Comparison of ENCODE assay signal across 8 cellular contexts in the genomic region with DNA sequence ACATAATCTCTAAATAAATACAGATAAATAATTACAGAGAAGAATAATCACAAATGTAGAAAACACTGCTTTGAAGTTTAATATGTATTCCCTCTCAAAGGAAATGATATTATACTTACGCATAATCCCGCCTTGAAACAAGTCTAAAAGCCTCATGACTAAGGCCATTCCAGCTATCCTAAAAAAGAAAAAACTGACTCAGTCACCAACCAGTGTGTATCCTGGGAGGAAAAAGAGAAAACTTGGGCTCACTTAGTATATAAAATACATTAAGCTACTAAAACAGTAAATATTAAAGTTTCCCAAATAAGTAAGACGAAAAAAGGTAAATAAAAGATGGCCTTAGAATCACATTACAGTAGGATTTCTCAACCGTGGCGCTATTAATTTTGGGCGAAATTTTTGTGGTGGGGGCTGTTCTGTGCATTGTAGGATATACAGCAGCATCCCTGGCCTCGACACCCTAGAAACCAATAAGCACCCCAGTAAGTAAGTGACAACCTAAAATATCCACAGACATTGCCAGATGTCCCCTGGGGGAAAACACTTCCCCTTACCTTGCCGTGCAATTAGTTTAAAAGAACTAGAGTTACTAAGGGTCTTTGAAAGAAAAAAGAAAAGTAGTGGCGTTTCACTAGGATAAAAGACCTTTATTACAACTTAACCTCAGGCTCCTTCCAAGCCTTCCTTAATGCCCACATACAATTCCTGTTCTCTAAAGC. TPM values are rescaled to one million over a fixed set of nuclear protein-coding genes. Genes with fewer than 3 reads are reported as not detected.
DNase-seq lines count a peak whose midpoint lies in the region; ATAC-seq and TF ChIP-seq lines count a peak whose summit lies in the region.

No MANE protein-coding gene starts in this region.

- peaks cover 25 to 34% of the 10 kb centered on the region in 2 donors for H3K4me1 Mint-ChIP-seq in natural killer cell treated with Interleukin-12 subunit alpha and Interleukin-12 subunit beta and Interleukin-15 and Interleukin-18, amount 100 ng/mL, for 72 hours (ENCODE audit: low read depth in 2 of 2)

- no peaks in the 10 kb centered on the region for H3K27me3 ChIP-seq in BJ (ENCODE audit: control insufficient read depth, insufficient read depth, low read length)
- H3K27me3 ChIP-seq in MG63, result no peaks in the 10 kb centered on the region

- H3K36me3 ChIP-seq in BJ (ENCODE audit: control insufficient read depth, insufficient read depth, low read length), result peaks cover 20% of the 10 kb centered on the region
- peaks cover 59% of the 10 kb centered on the region for H3K36me3 ChIP-seq in MG63

- no peaks in the 10 kb centered on the region for H3K27me3 Mint-ChIP-seq in natural killer cell treated with Interleukin-12 subunit alpha and Interleukin-12 subunit beta and Interleukin-15 and Interleukin-18, amount 100 ng/mL, for 72 hours

- H3K4me3 Mint-ChIP-seq in natural killer cell treated with Interleukin-12 subunit alpha and Interleukin-12 subunit beta and Interleukin-15 and Interleukin-18, amount 100 ng/mL, for 72 hours, result peak overlapping the region; percentile 96

- TF ChIP-seq CTCF in BJ (IDR thresholded peaks at IDR 0.05; ENCODE audit: insufficient read depth, low read depth, low read length), result no peak

- H3K9me3 Mint-ChIP-seq in natural killer cell treated with Interleukin-12 subunit alpha and Interleukin-12 subunit beta and Interleukin-15 and Interleukin-18, amount 100 ng/mL, for 72 hours, result no peaks in the 10 kb centered on the region

- H3K4me3 ChIP-seq in BJ (ENCODE audit: low read depth, low read length), result peak overlapping the region; percentile 99
- peak overlapping the region; percentile 98 for H3K4me3 ChIP-seq in MG63

- POLR2A ChIA-PET in BJ (lab: Charles Lee), result no interaction called here

- H3K9me3 ChIP-seq in MG63, result no peaks in the 10 kb centered on the region

- no peak for ATAC-seq in natural killer cell treated with Interleukin-12 subunit alpha and Interleukin-12 subunit beta and Interleukin-15 and Interleukin-18, amount 100 ng/mL, for 72 hours
- ATAC-seq in HG03025 (IDR thresholded peaks at IDR 0.05; ENCODE audit: low FRiP score, unreplicated experiment), result no peak

- CTCF ChIA-PET in BJ (lab: Yijun Ruan, JAX), result no interaction called here

- peaks cover 30% of the 10 kb centered on the region for H3K36me3 Mint-ChIP-seq in natural killer cell treated with Interleukin-12 subunit alpha and Interleukin-12 subunit beta and Interleukin-15 and Interleukin-18, amount 100 ng/mL, for 72 hours

- no peak for DNase-seq in BJ (ENCODE audit: low read depth)
- DNase-seq in MG63, result no peak
- peak; percentile 11 for DNase-seq in dermis blood vessel endothelial cell
- no peak for DNase-seq in natural killer cell treated with Interleukin-12 subunit alpha and Interleukin-12 subunit beta and Interleukin-15 and Interleukin-18, amount 100 ng/mL, for 72 hours (ENCODE audit: low spot score)
- no peak for DNase-seq in pons (ENCODE audit: low spot score)
- no peak for DNase-seq in NCI-H2107 (lab: John Stamatoyannopoulos, UW)
- no peak for DNase-seq in NCI-H146 (lab: John Stamatoyannopoulos, UW)

- peak overlapping the region; percentile 99 to 100 for H3K27ac Mint-ChIP-seq in natural killer cell treated with Interleukin-12 subunit alpha and Interleukin-12 subunit beta and Interleukin-15 and Interleukin-18, amount 100 ng/mL, for 72 hours

RNA-seq across cellular contexts. Expression of a gene that starts 1.1 kb away (rescaled TPM):
- polyA plus RNA-seq in BJ (2011; rRNA removed), result 216 and 245 TPM in 2 replicates
- 166 and 265 TPM in 2 replicates for polyA minus RNA-seq in BJ (2011; rRNA and poly(A)+ RNA removed)
- 610 and 1,111 TPM in 2 replicates for total RNA-seq in MG63 (2014; rRNA removed; shearing (Covaris generic); ENCODE audit: low replicate concordance)
- total RNA-seq in dermis blood vessel endothelial cell, result 239 and 281 TPM in 2 replicates
- total RNA-seq in natural killer cell treated with Interleukin-12 subunit alpha and Interleukin-12 subunit beta and Interleukin-15 and Interleukin-18, amount 100 ng/mL, for 72 hours, result 100 to 1,000 TPM; 337 to 473 TPM

RNA-seq across cellular contexts. Expression of a gene that starts 31.1 kb away (rescaled TPM):
- 52.4 and 86.4 TPM in 2 replicates for polyA plus RNA-seq in BJ (2011; rRNA removed)
- 41.4 and 43.1 TPM in 2 replicates for polyA minus RNA-seq in BJ (2011; rRNA and poly(A)+ RNA removed)
- 222 and 276 TPM in 2 replicates for total RNA-seq in MG63 (2014; rRNA removed; shearing (Covaris generic); ENCODE audit: low replicate concordance)
- total RNA-seq in dermis blood vessel endothelial cell, result 102 and 129 TPM in 2 replicates
- total RNA-seq in natural killer cell treated with Interleukin-12 subunit alpha and Interleukin-12 subunit beta and Interleukin-15 and Interleukin-18, amount 100 ng/mL, for 72 hours, result 100 to 1,000 TPM; 150 to 167 TPM
